Comparison of ENCODE assay signal across 1 cellular context in genomic region chr3:11379824-11380281, GRCh38.
A peak's percentile ranks its signal among the peaks of the same experiment; 100 is the strongest.
TF ChIP-seq lines count a peak whose summit lies in the region.

No MANE protein-coding gene starts in this region.

TF ChIP-seq in HepG2, 621 proteins besides CTCF, POLR2A, EP300 and RAD21 (continued from another document):
- TF ChIP-seq ZNF639 (CRISPR knock-in tag; conservative IDR thresholded peaks at IDR 0.05) = no peak
- peak; percentile 40 for TF ChIP-seq PRPF4 (IDR thresholded peaks at IDR 0.05; ENCODE audit: low read depth, low read length, poor library complexity, severe bottlenecking)
- TF ChIP-seq NFE2L1 (CRISPR knock-in tag; IDR thresholded peaks at IDR 0.05; ENCODE audit: borderline replicate concordance) = no peak
TF ChIP-seq in HepG2: peak in this region for 1.
